Comparison of ENCODE assay signal across 20 cellular contexts in the genomic region with DNA sequence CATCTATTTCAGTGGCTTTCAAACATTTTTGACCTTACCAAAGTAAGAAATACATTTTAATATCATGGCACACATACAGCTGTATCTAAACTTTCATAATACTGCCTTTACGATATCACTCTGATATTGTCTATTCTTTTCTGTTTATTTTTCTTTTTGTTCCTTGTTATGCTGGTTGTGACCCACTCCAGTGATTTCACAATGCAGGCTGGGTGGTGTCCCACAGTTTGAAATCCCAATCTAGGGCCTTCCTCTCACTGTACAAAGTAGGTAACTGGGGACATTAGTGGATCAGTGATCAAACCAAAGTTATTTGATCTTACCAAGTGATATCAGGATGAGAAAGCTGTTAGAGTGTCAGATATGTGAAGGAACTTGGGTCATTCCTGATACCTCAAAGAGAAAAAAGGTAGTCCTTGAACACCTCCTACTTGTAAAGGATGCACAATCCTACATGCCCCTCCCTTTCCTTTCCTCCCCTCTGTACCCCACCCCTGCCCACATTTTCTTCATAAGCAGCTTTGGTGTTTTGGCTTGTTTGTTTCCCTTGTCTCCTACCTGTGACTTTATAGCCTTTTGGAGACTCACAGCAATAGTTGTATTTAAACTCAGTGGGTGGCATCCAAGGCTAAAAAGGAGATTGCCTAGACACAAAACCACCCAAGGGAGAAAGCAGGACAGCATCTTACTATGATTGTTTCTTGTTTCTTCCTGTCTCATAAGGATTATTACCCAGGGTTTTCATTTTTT.
A peak's percentile ranks its signal among the peaks of the same experiment; 100 is the strongest.
DNase-seq lines count a peak whose midpoint lies in the region; ATAC-seq, FAIRE-seq and TF ChIP-seq lines count a peak whose summit lies in the region.
"Had no signal": no experiment of that assay in that cellular context is flagged by ENCODE, and none has a peak within 500 bp of the region (broad histone marks: within the 10 kb centered on the region; RNA-seq: fewer than 3 reads in every experiment).

No MANE protein-coding gene starts in this region.

- no peaks in the 10 kb centered on the region for H3K9me3 ChIP-seq in right atrium auricular region
- H3K9me3 ChIP-seq in sigmoid colon, result no peaks in the 10 kb centered on the region

- H3K27me3 ChIP-seq in right atrium auricular region (no peaks in the 10 kb centered on the region), sigmoid colon (no peaks in the 10 kb centered on the region)
- H3K27me3 ChIP-seq: cardiac muscle cell had no signal

- TF ChIP-seq EP300 in sigmoid colon (IDR thresholded peaks at IDR 0.05), result no peak

- no peaks in the 10 kb centered on the region for H3K9me3 Mint-ChIP-seq in Calu3 (ENCODE audit: low read depth, unreplicated experiment)
- H3K9me3 Mint-ChIP-seq in effector memory CD8-positive, alpha-beta T cell, result no peaks in the 10 kb centered on the region
- H3K9me3 Mint-ChIP-seq: nephron progenitor cell; T-helper 1 cell treated with Interleukin-12 subunit alpha and Interleukin-12 subunit beta and Interleukin-4 antibody, amounts not matched to agents 30 μg/mL and 1 μg/mL, for 36 hours had no signal

- DNase-seq in Calu3 (no peak), right atrium auricular region (ENCODE audit: low spot score) (no peak), sigmoid colon (no peak), D721Med (ENCODE audit: insufficient read length, low spot score) (no peak), SIG-M5 (lab: John Stamatoyannopoulos, UW) (no peak)
- DNase-seq in effector memory CD8-positive, alpha-beta T cell, result no peak
- DNase-seq in activated CD4-positive, alpha-beta T cell treated with anti-CD3 and anti-CD28 coated beads, Interleukin-2, amount 50 U/mL, for 4 hours, result no peak
- DNase-seq: activated CD4-positive, CD25-positive, alpha-beta regulatory T cell; activated naive CD4-positive, alpha-beta T cell treated with Interleukin-2 at 50 U/mL for 16 hours; NCI-H1694 treated with DMSO at 0.1 percent for 48 hours; NCI-H524; nephron progenitor cell; PC-3; stimulated activated CD4-positive, alpha-beta T cell treated with anti-CD3 and anti-CD28 coated beads, Interleukin-4, amount 100 ng/mL, for 1 hour; trophoblast cell had no signal

- H3K4me3 ChIP-seq in right atrium auricular region, result no peak overlapping the region
- H3K4me3 ChIP-seq in sigmoid colon, result no peak overlapping the region
- H3K4me3 ChIP-seq: cardiac muscle cell had no signal

- no peak for TF ChIP-seq CTCF in Calu3 (IDR thresholded peaks at IDR 0.05; ENCODE audit: unreplicated experiment)
- TF ChIP-seq CTCF in VCaP (conservative IDR thresholded peaks at IDR 0.05), result no peak
- TF ChIP-seq CTCF in right atrium auricular region (IDR thresholded peaks at IDR 0.05), result no peak
- TF ChIP-seq CTCF in sigmoid colon (IDR thresholded peaks at IDR 0.05), result no peak
- no peak for TF ChIP-seq CTCF in D721Med (IDR thresholded peaks at IDR 0.05; ENCODE audit: insufficient read depth, missing control alignments)

- H3K4me3 Mint-ChIP-seq in Calu3 (ENCODE audit: low read depth, unreplicated experiment), result no peak overlapping the region
- H3K4me3 Mint-ChIP-seq in effector memory CD8-positive, alpha-beta T cell, result no peak overlapping the region
- H3K4me3 Mint-ChIP-seq: nephron progenitor cell; T-helper 1 cell treated with Interleukin-12 subunit alpha and Interleukin-12 subunit beta and Interleukin-4 antibody, amounts not matched to agents 30 μg/mL and 1 μg/mL, for 36 hours had no signal

- H3K27ac ChIP-seq in VCaP (peak overlapping the region; percentile 65), right atrium auricular region (peak overlapping the region; percentile 30 to 47), sigmoid colon (peak overlapping the region; percentile 58 to 86 (median 72))
- H3K27ac ChIP-seq: cardiac muscle cell had no signal

- no peaks in the 10 kb centered on the region for H3K27me3 Mint-ChIP-seq in Calu3 (ENCODE audit: unreplicated experiment)
- peaks cover 6 to 8% of the 10 kb centered on the region in 2 donors for H3K27me3 Mint-ChIP-seq in effector memory CD8-positive, alpha-beta T cell

- no peak for ATAC-seq in effector memory CD8-positive, alpha-beta T cell (replicated peaks)
- ATAC-seq: PC-3 had no signal

- FAIRE-seq in D721Med (lab: Jason Lieb, UNC), result no peak
- FAIRE-seq: endometrium, GM18507 had no signal

- TF ChIP-seq POLR2A in sigmoid colon (IDR thresholded peaks at IDR 0.05), result no peak

- WGBS in sigmoid colon, 2 donors, result 19 to 65% methylated on average over 1 of the region's 1 CpG

- peaks cover 39% of the 10 kb centered on the region for H3K36me3 Mint-ChIP-seq in Calu3 (ENCODE audit: insufficient read depth, unreplicated experiment)
- H3K36me3 Mint-ChIP-seq in effector memory CD8-positive, alpha-beta T cell (ENCODE audit: insufficient read depth), result no peaks in the 10 kb centered on the region

- H3K36me3 ChIP-seq in right atrium auricular region, result no peaks in the 10 kb centered on the region
- H3K36me3 ChIP-seq in sigmoid colon, result no peaks in the 10 kb centered on the region
- H3K36me3 ChIP-seq: cardiac muscle cell had no signal

- H3K4me1 ChIP-seq in right atrium auricular region, result peaks cover 0 to 36% of the 10 kb centered on the region in 2 donors
- H3K4me1 ChIP-seq in sigmoid colon, result peaks cover 0 to 93% (median 53%) of the 10 kb centered on the region in 4 donors

- peaks cover 88% of the 10 kb centered on the region for H3K4me1 Mint-ChIP-seq in Calu3 (ENCODE audit: low read depth, unreplicated experiment)
- H3K4me1 Mint-ChIP-seq in effector memory CD8-positive, alpha-beta T cell (ENCODE audit: low read depth in 2 of 2), result peaks cover 6 to 14% of the 10 kb centered on the region in 2 donors

- H3K27ac Mint-ChIP-seq in Calu3 (ENCODE audit: unreplicated experiment), result peak overlapping the region; percentile 34
- H3K27ac Mint-ChIP-seq in effector memory CD8-positive, alpha-beta T cell, result no peak overlapping the region
- H3K27ac Mint-ChIP-seq: nephron progenitor cell; T-helper 1 cell treated with Interleukin-12 subunit alpha and Interleukin-12 subunit beta and Interleukin-4 antibody, amounts not matched to agents 30 μg/mL and 1 μg/mL, for 36 hours had no signal

- CTCF ChIA-PET in Calu3 (lab: Charles Lee), result interaction anchor here (0.6 to 1.9 kb wide), 3 partner anchors 45 to 51 kb away, joined by 3 to 9 read pairs (median 9); no protein-coding TSS in a partner anchor

- intact Hi-C loops in Calu3 (cut with micrococcal nuclease; ENCODE audit: unreplicated experiment), result no loop called here
- intact Hi-C loops in sigmoid colon (cut with DNase I), result no loop called here

- no TSS peak for BruUV-seq in Calu3 (replicated peaks; lab: Mats Ljungman, UMichigan)
